1 cellular context compared by ENCODE assay signal in genomic region chr3:196995027-196995426, GRCh38.
TF ChIP-seq lines count a peak whose summit lies in the region.

No MANE protein-coding gene starts in this region.

TF ChIP-seq in HepG2, 621 proteins besides CTCF, POLR2A, EP300 and RAD21:
- TF ChIP-seq MAFF (IDR thresholded peaks at IDR 0.05; ENCODE audit: low read depth, low read length) (no peak), SMC3 (IDR thresholded peaks at IDR 0.05; ENCODE audit: low read length) (no peak), NBN (conservative IDR thresholded peaks at IDR 0.05) (0 out of 2 replicates have a peak, but pooled peaks have one; percentile 33), ZMYM4 (CRISPR knock-in tag; IDR thresholded peaks at IDR 0.05) (no peak), ZNF646 (CRISPR knock-in tag; IDR thresholded peaks at IDR 0.05) (peak; percentile 81; the same call in 1 of the 2 replicates), MNT (IDR thresholded peaks at IDR 0.05) (peak; percentile 97), MTA3 (CRISPR knock-in tag; IDR thresholded peaks at IDR 0.05) (no peak), E2F5 (CRISPR knock-in tag; conservative IDR thresholded peaks at IDR 0.05) (no peak), ZNF282 (IDR thresholded peaks at IDR 0.05; ENCODE audit: partially characterized antibody) (peak; percentile 30), HOXA9 (CRISPR knock-in tag; IDR thresholded peaks at IDR 0.05; ENCODE audit: borderline replicate concordance) (peak; percentile 50; the same call in 1 of the 2 replicates), ZNF672 (CRISPR knock-in tag; IDR thresholded peaks at IDR 0.05) (0 out of 2 replicates have a peak, but pooled peaks have one; percentile 44), JUNB (CRISPR knock-in tag; IDR thresholded peaks at IDR 0.05; ENCODE audit: borderline replicate concordance) (0 out of 2 replicates have a peak, but pooled peaks have one; percentile 38), RBM39 (IDR thresholded peaks at IDR 0.05; ENCODE audit: low read depth, low read length, poor library complexity, severe bottlenecking) (no peak)
